ENCODE assay signal across 11 cellular contexts in the genomic region with DNA sequence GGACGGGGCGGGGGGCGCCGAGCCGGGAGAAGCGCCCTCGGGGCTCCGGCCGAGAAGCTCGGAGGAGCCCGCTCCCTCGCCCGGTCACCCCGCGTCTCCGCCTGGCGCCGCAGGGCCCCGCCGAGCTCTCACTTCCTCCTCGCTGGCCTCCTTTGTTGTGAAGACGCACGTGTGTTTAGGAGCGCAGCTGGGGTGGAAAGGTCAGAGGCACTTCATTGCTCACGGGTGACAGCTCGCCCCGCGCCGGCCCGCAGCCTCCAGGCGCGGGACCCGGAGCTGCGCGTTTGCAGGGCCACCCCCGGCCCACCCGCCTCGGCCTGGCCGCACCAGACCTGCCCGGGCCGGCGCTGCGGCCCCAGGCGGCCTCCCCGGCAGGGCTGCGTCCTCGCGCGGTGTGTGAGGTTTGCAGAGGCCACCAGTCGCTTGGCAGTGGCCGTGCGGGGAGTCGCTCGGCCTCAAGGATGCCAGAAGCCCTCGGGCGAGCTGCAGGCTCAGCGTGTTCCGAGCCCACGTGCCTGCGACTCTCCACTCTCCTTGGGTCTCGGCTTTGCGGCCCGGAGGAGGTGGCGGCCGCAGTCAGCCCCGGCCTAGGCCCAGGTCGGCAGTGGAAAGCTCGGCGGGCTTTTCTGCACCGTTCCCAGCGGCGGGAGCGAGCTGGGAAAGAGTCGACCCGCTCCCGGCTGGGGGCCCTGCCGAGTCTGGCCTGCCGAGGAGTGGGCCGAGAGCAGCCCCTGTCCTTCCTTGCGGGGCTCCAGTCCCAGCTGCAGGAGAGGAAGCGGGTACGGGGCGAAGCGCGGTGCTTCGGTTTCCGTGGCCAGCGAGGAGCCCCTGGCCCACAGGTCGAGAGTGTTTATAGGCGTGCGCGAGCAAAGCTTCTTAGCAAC. TPM values are rescaled to one million over a fixed set of nuclear protein-coding genes. Genes with fewer than 3 reads are reported as not detected.
DNase-seq lines count a peak whose midpoint lies in the region; ATAC-seq and TF ChIP-seq lines count a peak whose summit lies in the region.
"Had no signal": no experiment of that assay in that cellular context is flagged by ENCODE, and none has a peak within 500 bp of the region (broad histone marks: within the 10 kb centered on the region; RNA-seq: fewer than 3 reads in every experiment).

No MANE protein-coding gene starts in this region.

- no peaks in the 10 kb centered on the region for H3K9me3 ChIP-seq in tibial artery

- H3K27ac Mint-ChIP-seq in activated T-cell treated with anti-CD3 and anti-CD28 coated beads, Interleukin-2, amount 50 U/mL, for 24 hours: no peak overlapping the region
- no peak overlapping the region for H3K27ac Mint-ChIP-seq in memory B cell

- H3K27me3 ChIP-seq in dorsolateral prefrontal cortex: peaks cover 9 to 98% (median 88%) of the 10 kb centered on the region in 45 donors
- no peaks in the 10 kb centered on the region for H3K27me3 ChIP-seq in tibial artery

- no peaks in the 10 kb centered on the region for H3K9me3 Mint-ChIP-seq in activated T-cell treated with anti-CD3 and anti-CD28 coated beads, Interleukin-2, amount 50 U/mL, for 24 hours
- no peaks in the 10 kb centered on the region for H3K9me3 Mint-ChIP-seq in memory B cell
- H3K9me3 Mint-ChIP-seq: activated T-cell treated with anti-CD3 and anti-CD28 coated beads, Interleukin-2, amount 50 U/mL, for 4 hours had no signal

- H3K27ac ChIP-seq in dorsolateral prefrontal cortex (peak overlapping the region in 45 of 59 donors; percentile 0 to 96 (median 76)), tibial artery (peak overlapping the region; percentile 91 to 98)

- peak; percentile 58 for ATAC-seq in memory B cell (ENCODE audit: low read depth)
- ATAC-seq in HG03039 (IDR thresholded peaks at IDR 0.05; ENCODE audit: unreplicated experiment): no peak

- peaks cover 0 to 20% (median 10%) of the 10 kb centered on the region in 4 donors for H3K4me1 ChIP-seq in tibial artery

- H3K27me3 Mint-ChIP-seq in activated T-cell treated with anti-CD3 and anti-CD28 coated beads, Interleukin-2, amount 50 U/mL, for 24 hours: peaks cover 72% of the 10 kb centered on the region
- peaks cover 20% of the 10 kb centered on the region for H3K27me3 Mint-ChIP-seq in memory B cell

- DNase-seq in activated T-cell treated with anti-CD3 and anti-CD28 coated beads, Interleukin-2, amount 50 U/mL, for 24 hours: peak; percentile 42
- no peak for DNase-seq in activated T-cell treated with anti-CD3 and anti-CD28 coated beads, Interleukin-2, amount 50 U/mL, for 1 hour
- DNase-seq in dorsolateral prefrontal cortex (no peak), memory B cell (ENCODE audit: low spot score in 2 of 2) (peak in 1 of 2 donors; percentile 38), tibial artery (peak; percentile 37 to 71), foreskin fibroblast (no peak), RKO (ENCODE audit: low spot score) (no peak)
- DNase-seq: activated T-cell treated with anti-CD3 and anti-CD28 coated beads, Interleukin-2, amount 50 U/mL, for 4 hours; stimulated activated CD4-positive, alpha-beta T cell treated with anti-CD3 and anti-CD28 coated beads, Interleukin-2, amount 100 ng/mL, for 24 hours; T-helper 2 cell had no signal

- no peak overlapping the region for H3K4me3 Mint-ChIP-seq in activated T-cell treated with anti-CD3 and anti-CD28 coated beads, Interleukin-2, amount 50 U/mL, for 24 hours
- no peak overlapping the region for H3K4me3 Mint-ChIP-seq in memory B cell
- H3K4me3 Mint-ChIP-seq: activated T-cell treated with anti-CD3 and anti-CD28 coated beads, Interleukin-2, amount 50 U/mL, for 4 hours had no signal

- peaks cover 24 to 43% (median 29%) of the 10 kb centered on the region in 3 donors for H3K36me3 ChIP-seq in tibial artery

- H3K36me3 Mint-ChIP-seq in activated T-cell treated with anti-CD3 and anti-CD28 coated beads, Interleukin-2, amount 50 U/mL, for 24 hours (ENCODE audit: low read depth): peaks cover 1% of the 10 kb centered on the region
- no peaks in the 10 kb centered on the region for H3K36me3 Mint-ChIP-seq in memory B cell

- peak overlapping the region in 55 of 59 donors; percentile 13 to 71 (median 49) for H3K4me3 ChIP-seq in dorsolateral prefrontal cortex
- peak overlapping the region; percentile 91 to 93 for H3K4me3 ChIP-seq in tibial artery
- no peak overlapping the region for H3K4me3 ChIP-seq in foreskin fibroblast (ENCODE audit: low read depth in 1 of 2, low read length in 2 of 2)

- H3K4me1 Mint-ChIP-seq in activated T-cell treated with anti-CD3 and anti-CD28 coated beads, Interleukin-2, amount 50 U/mL, for 24 hours (ENCODE audit: low read depth): peaks cover 16% of the 10 kb centered on the region
- H3K4me1 Mint-ChIP-seq in memory B cell: peaks cover 10% of the 10 kb centered on the region

- no peak for TF ChIP-seq CTCF in dorsolateral prefrontal cortex (IDR thresholded peaks at IDR 0.05 in 54 of 56, conservative IDR thresholded peaks at IDR 0.05 in 2 of 56; ENCODE audit: low read depth in 1 of 56, partially characterized antibody in 56 of 56)
- TF ChIP-seq CTCF in tibial artery (IDR thresholded peaks at IDR 0.05): no peak
- no peak for TF ChIP-seq CTCF in foreskin fibroblast (IDR thresholded peaks at IDR 0.05; ENCODE audit: low read depth, low read length)

- intact Hi-C loops in dorsolateral prefrontal cortex (cut with DNase I): no loop called here
- intact Hi-C loops in tibial artery (cut with DNase I; ENCODE audit: low total_unique reads): loop anchor here (5.0 kb wide), 2 partner anchors 77 to 287 kb away; no protein-coding TSS in a partner anchor

RNA-seq across cellular contexts. Expression of a gene that starts 5.3 kb away (rescaled TPM):
- total RNA-seq in dorsolateral prefrontal cortex: 10 to 100 TPM in 23 of 120 experiments, 1 to 10 TPM in 97; 2.7 to 22.9 (median 6.6) TPM

Comparison
In these comparisons a context has a peak if more than half of its experiments do, and no peak if none do; other contexts are left out.
1. DNase-seq: peak in activated T-cell treated with anti-CD3 and anti-CD28 coated beads, Interleukin-2, amount 50 U/mL, for 24 hours (single experiment) and tibial artery (2 of 2); none in activated T-cell treated with anti-CD3 and anti-CD28 coated beads, Interleukin-2, amount 50 U/mL, for 1 hour (single experiment), dorsolateral prefrontal cortex (0 of 10), foreskin fibroblast (0 of 2) and RKO (single experiment).
2. H3K4me3 ChIP-seq: peak in dorsolateral prefrontal cortex (55 of 59) and tibial artery (2 of 2); none in foreskin fibroblast (0 of 2).